Comparison of ENCODE assay signal across 8 cellular contexts in the genomic region with DNA sequence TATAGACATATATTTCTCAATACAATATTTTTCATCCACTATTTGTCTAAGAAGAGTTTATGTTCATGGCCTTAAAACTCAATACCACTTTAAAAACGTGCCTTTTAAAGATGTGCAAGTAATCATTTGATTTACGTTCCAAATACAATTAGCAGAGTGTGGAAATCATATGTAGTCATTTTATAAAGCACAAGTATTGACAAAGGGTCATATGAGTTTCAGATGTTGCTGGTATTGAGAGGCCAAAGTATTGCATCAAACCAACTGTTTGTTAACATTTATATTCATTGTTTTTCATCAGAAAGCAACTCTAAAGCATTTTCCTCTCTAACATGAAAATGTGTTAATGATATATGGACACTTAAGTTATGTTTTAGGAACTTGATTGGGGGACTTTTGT. TPM values are rescaled to one million over a fixed set of nuclear protein-coding genes. Genes with fewer than 3 reads are reported as not detected.
"Had no signal": no experiment of that assay in that cellular context is flagged by ENCODE, and none has a peak within 500 bp of the region (broad histone marks: within the 10 kb centered on the region; RNA-seq: fewer than 3 reads in every experiment).

No MANE protein-coding gene starts in this region.

- H3K4me3 ChIP-seq: GM23338 had no signal

- H3K4me2 ChIP-seq: GM23338 had no signal

- H3K27ac ChIP-seq: HL-60 had no signal

- DNase-seq: H9, HCEC 1CT, KBM-7 had no signal

- H2AFZ ChIP-seq: GM23338 had no signal

RNA-seq across cellular contexts. Expression of a gene that starts 11.4 kb away (rescaled TPM):
- total RNA-seq: GM23338, H1, H9, HepG2, HT1080 had no signal

RNA-seq across cellular contexts. Expression of a gene that starts 36.2 kb away (rescaled TPM):
- total RNA-seq: GM23338, H1, H9, HepG2 had no signal
